ENCODE assay signal across 8 cellular contexts in the genomic region with DNA sequence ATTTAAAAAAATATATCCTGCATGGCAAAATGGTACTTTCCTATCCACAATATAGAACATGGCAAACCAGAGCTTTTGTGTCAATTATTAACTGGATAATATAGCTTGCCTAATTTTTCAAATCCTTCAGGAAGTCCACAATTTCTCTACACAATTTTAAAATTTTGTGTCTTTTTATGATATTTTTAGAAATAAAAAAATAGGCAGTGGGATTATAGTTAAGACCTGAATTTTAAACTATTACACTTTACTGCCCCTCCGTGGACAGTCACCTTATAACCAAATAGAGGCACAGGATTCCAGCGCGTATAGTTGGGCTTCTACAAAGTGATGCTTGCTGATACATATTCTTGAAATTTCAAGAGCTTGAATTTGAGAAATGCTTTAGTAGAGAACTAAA. TPM values are rescaled to one million over a fixed set of nuclear protein-coding genes. Genes with fewer than 3 reads are reported as not detected.
DNase-seq lines count a peak whose midpoint lies in the region; ATAC-seq lines count a peak whose summit lies in the region.

No MANE protein-coding gene starts in this region.

- no peaks in the 10 kb centered on the region for H3K9me3 Mint-ChIP-seq in activated T-cell treated with anti-CD3 and anti-CD28 coated beads, Interleukin-2, amount 50 U/mL, for 24 hours

- H3K4me3 Mint-ChIP-seq in activated T-cell treated with anti-CD3 and anti-CD28 coated beads, Interleukin-2, amount 50 U/mL, for 24 hours: no peak overlapping the region

- H3K27ac Mint-ChIP-seq in activated T-cell treated with anti-CD3 and anti-CD28 coated beads, Interleukin-2, amount 50 U/mL, for 24 hours: no peak overlapping the region

- ATAC-seq in HG03342 (IDR thresholded peaks at IDR 0.05; ENCODE audit: unreplicated experiment): no peak

- peak; percentile 9 for DNase-seq in activated T-cell treated with anti-CD3 and anti-CD28 coated beads for 24 hours (ENCODE audit: low read depth)
- no peak for DNase-seq in activated T-cell treated with anti-CD3 and anti-CD28 coated beads, Interleukin-2, amount 50 U/mL, for 24 hours
- DNase-seq in NCI-H1092 (lab: John Stamatoyannopoulos, UW): peak; percentile 4
- peak; percentile 25 for DNase-seq in activated CD4-positive, alpha-beta T cell treated with anti-CD3 and anti-CD28 coated beads, Interleukin-2, amount 50 U/mL, for 1 hour
- DNase-seq in fibroblast of the conjunctiva (ENCODE audit: low read depth): peak; percentile 44
- DNase-seq in pulmonary artery endothelial cell (ENCODE audit: low read depth, low spot score): peak; percentile 4
- no peak for DNase-seq in NCI-H1048 (lab: John Stamatoyannopoulos, UW)

- peaks cover 25% of the 10 kb centered on the region for H3K4me1 Mint-ChIP-seq in activated T-cell treated with anti-CD3 and anti-CD28 coated beads, Interleukin-2, amount 50 U/mL, for 24 hours (ENCODE audit: low read depth)

- H3K27me3 Mint-ChIP-seq in activated T-cell treated with anti-CD3 and anti-CD28 coated beads, Interleukin-2, amount 50 U/mL, for 24 hours: no peaks in the 10 kb centered on the region

- peaks cover 7% of the 10 kb centered on the region for H3K36me3 Mint-ChIP-seq in activated T-cell treated with anti-CD3 and anti-CD28 coated beads, Interleukin-2, amount 50 U/mL, for 24 hours (ENCODE audit: low read depth)

RNA-seq across cellular contexts. Expression of a gene that starts 2.1 kb away (rescaled TPM):
- 2.2 and 3.1 TPM in 2 replicates for total RNA-seq in pulmonary artery endothelial cell

Comparison
In these comparisons a context has a peak if more than half of its experiments do, and no peak if none do; other contexts are left out.
1. DNase-seq: peak in activated T-cell treated with anti-CD3 and anti-CD28 coated beads for 24 hours (single experiment), NCI-H1092 (single experiment), activated CD4-positive, alpha-beta T cell treated with anti-CD3 and anti-CD28 coated beads, Interleukin-2, amount 50 U/mL, for 1 hour (single experiment), fibroblast of the conjunctiva (single experiment) and pulmonary artery endothelial cell (single experiment); none in activated T-cell treated with anti-CD3 and anti-CD28 coated beads, Interleukin-2, amount 50 U/mL, for 24 hours (single experiment) and NCI-H1048 (single experiment).